Comparison of ENCODE assay signal across 1 cellular context in the genomic region with DNA sequence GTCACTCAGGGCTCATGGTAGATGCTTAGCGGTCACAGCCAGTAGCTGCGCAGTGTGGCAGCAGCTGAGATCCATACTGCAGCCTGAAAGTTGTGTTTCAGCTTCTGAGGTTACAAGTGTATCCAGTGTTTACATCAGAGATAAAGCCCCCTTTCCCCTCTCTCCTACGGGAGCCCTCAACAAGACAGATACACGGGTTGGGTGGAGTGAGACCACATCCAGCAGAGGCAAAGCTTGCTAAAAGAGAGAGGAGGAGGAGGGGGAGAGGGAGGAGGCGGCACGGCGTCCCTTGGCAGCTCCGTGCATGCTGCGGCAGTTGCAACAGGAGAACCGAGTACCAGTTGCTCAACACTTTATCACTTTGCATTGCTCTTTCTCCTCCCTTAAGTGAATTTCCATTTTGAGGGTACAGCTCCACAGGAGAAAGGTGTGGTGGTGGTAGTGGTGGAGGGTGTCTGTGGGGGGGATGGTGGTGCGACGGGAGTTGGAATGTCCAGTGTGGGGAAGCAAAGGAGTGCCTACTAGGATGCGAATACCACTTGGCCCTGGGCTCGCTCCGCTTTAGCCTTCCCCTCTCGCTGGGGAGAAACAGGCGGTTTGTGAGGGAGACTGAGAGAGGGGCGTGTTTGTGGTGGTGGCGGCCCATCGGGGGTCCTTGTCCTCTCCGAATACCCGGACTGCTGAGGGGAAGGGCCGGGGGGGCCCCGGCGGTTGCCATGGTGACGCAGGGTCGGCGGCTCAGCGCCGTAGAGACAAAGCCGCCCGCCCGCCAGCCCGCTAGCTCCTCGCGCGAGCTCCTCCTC.
A peak's percentile ranks its signal among the peaks of the same experiment; 100 is the strongest.
TF ChIP-seq lines count a peak whose summit lies in the region.

No MANE protein-coding gene starts in this region.

TF ChIP-seq in WTC11, 78 proteins besides CTCF, POLR2A, EP300 and RAD21 (continued from another document):
- TF ChIP-seq, protein P1, sequence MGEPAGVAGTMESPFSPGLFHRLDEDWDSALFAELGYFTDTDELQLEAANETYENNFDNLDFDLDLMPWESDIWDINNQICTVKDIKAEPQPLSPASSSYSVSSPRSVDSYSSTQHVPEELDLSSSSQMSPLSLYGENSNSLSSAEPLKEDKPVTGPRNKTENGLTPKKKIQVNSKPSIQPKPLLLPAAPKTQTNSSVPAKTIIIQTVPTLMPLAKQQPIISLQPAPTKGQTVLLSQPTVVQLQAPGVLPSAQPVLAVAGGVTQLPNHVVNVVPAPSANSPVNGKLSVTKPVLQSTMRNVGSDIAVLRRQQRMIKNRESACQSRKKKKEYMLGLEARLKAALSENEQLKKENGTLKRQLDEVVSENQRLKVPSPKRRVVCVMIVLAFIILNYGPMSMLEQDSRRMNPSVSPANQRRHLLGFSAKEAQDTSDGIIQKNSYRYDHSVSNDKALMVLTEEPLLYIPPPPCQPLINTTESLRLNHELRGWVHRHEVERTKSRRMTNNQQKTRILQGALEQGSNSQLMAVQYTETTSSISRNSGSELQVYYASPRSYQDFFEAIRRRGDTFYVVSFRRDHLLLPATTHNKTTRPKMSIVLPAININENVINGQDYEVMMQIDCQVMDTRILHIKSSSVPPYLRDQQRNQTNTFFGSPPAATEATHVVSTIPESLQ (CRISPR knock-in tag; IDR thresholded peaks at IDR 0.05) = no peak
- TF ChIP-seq ZNF263 (CRISPR knock-in tag; IDR thresholded peaks at IDR 0.05; ENCODE audit: low read depth) = peak; percentile 25; the same call in 1 of the 2 replicates
- TF ChIP-seq TCF7 (CRISPR knock-in tag; IDR thresholded peaks at IDR 0.05; ENCODE audit: low read depth) = no peak
- TF ChIP-seq ZNF423 (CRISPR knock-in tag; IDR thresholded peaks at IDR 0.05) = no peak
- TF ChIP-seq PRRX2 (CRISPR knock-in tag; IDR thresholded peaks at IDR 0.05) = no peak
- TF ChIP-seq, protein P2, sequence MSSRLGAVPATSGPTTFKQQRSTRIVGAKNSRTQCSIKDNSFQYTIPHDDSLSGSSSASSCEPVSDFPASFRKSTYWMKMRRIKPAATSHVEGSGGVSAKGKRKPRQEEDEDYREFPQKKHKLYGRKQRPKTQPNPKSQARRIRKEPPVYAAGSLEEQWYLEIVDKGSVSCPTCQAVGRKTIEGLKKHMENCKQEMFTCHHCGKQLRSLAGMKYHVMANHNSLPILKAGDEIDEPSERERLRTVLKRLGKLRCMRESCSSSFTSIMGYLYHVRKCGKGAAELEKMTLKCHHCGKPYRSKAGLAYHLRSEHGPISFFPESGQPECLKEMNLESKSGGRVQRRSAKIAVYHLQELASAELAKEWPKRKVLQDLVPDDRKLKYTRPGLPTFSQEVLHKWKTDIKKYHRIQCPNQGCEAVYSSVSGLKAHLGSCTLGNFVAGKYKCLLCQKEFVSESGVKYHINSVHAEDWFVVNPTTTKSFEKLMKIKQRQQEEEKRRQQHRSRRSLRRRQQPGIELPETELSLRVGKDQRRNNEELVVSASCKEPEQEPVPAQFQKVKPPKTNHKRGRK (CRISPR knock-in tag; IDR thresholded peaks at IDR 0.05; ENCODE audit: borderline replicate concordance) = no peak
- TF ChIP-seq, protein P3, sequence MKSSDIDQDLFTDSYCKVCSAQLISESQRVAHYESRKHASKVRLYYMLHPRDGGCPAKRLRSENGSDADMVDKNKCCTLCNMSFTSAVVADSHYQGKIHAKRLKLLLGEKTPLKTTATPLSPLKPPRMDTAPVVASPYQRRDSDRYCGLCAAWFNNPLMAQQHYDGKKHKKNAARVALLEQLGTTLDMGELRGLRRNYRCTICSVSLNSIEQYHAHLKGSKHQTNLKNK (CRISPR knock-in tag; IDR thresholded peaks at IDR 0.05) = no peak
- TF ChIP-seq FOXJ3 (CRISPR knock-in tag; IDR thresholded peaks at IDR 0.05; ENCODE audit: borderline replicate concordance) = no peak
- TF ChIP-seq, protein P4, sequence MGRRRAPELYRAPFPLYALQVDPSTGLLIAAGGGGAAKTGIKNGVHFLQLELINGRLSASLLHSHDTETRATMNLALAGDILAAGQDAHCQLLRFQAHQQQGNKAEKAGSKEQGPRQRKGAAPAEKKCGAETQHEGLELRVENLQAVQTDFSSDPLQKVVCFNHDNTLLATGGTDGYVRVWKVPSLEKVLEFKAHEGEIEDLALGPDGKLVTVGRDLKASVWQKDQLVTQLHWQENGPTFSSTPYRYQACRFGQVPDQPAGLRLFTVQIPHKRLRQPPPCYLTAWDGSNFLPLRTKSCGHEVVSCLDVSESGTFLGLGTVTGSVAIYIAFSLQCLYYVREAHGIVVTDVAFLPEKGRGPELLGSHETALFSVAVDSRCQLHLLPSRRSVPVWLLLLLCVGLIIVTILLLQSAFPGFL (CRISPR knock-in tag; IDR thresholded peaks at IDR 0.05; ENCODE audit: borderline replicate concordance) = no peak
- TF ChIP-seq, protein P5, sequence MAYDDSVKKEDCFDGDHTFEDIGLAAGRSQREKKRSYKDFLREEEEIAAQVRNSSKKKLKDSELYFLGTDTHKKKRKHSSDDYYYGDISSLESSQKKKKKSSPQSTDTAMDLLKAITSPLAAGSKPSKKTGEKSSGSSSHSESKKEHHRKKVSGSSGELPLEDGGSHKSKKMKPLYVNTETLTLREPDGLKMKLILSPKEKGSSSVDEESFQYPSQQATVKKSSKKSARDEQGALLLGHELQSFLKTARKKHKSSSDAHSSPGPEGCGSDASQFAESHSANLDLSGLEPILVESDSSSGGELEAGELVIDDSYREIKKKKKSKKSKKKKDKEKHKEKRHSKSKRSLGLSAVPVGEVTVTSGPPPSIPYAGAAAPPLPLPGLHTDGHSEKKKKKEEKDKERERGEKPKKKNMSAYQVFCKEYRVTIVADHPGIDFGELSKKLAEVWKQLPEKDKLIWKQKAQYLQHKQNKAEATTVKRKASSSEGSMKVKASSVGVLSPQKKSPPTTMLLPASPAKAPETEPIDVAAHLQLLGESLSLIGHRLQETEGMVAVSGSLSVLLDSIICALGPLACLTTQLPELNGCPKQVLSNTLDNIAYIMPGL (CRISPR knock-in tag; IDR thresholded peaks at IDR 0.05) = peak; percentile 59; the same call in 1 of the 2 replicates
- peak; percentile 37; the same call in 1 of the 2 replicates for TF ChIP-seq ETV6 (CRISPR knock-in tag; IDR thresholded peaks at IDR 0.05)
- no peak for TF ChIP-seq TEAD4 (CRISPR knock-in tag; IDR thresholded peaks at IDR 0.05)
- TF ChIP-seq, protein P6, sequence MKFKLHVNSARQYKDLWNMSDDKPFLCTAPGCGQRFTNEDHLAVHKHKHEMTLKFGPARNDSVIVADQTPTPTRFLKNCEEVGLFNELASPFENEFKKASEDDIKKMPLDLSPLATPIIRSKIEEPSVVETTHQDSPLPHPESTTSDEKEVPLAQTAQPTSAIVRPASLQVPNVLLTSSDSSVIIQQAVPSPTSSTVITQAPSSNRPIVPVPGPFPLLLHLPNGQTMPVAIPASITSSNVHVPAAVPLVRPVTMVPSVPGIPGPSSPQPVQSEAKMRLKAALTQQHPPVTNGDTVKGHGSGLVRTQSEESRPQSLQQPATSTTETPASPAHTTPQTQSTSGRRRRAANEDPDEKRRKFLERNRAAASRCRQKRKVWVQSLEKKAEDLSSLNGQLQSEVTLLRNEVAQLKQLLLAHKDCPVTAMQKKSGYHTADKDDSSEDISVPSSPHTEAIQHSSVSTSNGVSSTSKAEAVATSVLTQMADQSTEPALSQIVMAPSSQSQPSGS (CRISPR knock-in tag; IDR thresholded peaks at IDR 0.05; ENCODE audit: borderline replicate concordance, low read depth) = no peak
- TF ChIP-seq, protein P7, sequence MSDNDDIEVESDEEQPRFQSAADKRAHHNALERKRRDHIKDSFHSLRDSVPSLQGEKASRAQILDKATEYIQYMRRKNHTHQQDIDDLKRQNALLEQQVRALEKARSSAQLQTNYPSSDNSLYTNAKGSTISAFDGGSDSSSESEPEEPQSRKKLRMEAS (CRISPR knock-in tag; IDR thresholded peaks at IDR 0.05) = 0 out of 2 replicates have a peak, but pooled peaks have one; percentile 31
- TF ChIP-seq, protein P8, sequence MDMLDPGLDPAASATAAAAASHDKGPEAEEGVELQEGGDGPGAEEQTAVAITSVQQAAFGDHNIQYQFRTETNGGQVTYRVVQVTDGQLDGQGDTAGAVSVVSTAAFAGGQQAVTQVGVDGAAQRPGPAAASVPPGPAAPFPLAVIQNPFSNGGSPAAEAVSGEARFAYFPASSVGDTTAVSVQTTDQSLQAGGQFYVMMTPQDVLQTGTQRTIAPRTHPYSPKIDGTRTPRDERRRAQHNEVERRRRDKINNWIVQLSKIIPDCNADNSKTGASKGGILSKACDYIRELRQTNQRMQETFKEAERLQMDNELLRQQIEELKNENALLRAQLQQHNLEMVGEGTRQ (CRISPR knock-in tag; IDR thresholded peaks at IDR 0.05) = no peak
- 0 out of 2 replicates have a peak, but pooled peaks have one; percentile 27 for TF ChIP-seq MYBL2 (CRISPR knock-in tag; IDR thresholded peaks at IDR 0.05)
- TF ChIP-seq NR1H2 (CRISPR knock-in tag; IDR thresholded peaks at IDR 0.05) = 0 out of 2 replicates have a peak, but pooled peaks have one; percentile 37
- TF ChIP-seq, protein P9, sequence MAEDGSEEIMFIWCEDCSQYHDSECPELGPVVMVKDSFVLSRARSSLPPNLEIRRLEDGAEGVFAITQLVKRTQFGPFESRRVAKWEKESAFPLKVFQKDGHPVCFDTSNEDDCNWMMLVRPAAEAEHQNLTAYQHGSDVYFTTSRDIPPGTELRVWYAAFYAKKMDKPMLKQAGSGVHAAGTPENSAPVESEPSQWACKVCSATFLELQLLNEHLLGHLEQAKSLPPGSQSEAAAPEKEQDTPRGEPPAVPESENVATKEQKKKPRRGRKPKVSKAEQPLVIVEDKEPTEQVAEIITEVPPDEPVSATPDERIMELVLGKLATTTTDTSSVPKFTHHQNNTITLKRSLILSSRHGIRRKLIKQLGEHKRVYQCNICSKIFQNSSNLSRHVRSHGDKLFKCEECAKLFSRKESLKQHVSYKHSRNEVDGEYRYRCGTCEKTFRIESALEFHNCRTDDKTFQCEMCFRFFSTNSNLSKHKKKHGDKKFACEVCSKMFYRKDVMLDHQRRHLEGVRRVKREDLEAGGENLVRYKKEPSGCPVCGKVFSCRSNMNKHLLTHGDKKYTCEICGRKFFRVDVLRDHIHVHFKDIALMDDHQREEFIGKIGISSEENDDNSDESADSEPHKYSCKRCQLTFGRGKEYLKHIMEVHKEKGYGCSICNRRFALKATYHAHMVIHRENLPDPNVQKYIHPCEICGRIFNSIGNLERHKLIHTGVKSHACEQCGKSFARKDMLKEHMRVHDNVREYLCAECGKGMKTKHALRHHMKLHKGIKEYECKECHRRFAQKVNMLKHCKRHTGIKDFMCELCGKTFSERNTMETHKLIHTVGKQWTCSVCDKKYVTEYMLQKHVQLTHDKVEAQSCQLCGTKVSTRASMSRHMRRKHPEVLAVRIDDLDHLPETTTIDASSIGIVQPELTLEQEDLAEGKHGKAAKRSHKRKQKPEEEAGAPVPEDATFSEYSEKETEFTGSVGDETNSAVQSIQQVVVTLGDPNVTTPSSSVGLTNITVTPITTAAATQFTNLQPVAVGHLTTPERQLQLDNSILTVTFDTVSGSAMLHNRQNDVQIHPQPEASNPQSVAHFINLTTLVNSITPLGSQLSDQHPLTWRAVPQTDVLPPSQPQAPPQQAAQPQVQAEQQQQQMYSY (CRISPR knock-in tag; IDR thresholded peaks at IDR 0.05) = no peak
